16 cellular contexts compared by ENCODE assay signal in the genomic region with DNA sequence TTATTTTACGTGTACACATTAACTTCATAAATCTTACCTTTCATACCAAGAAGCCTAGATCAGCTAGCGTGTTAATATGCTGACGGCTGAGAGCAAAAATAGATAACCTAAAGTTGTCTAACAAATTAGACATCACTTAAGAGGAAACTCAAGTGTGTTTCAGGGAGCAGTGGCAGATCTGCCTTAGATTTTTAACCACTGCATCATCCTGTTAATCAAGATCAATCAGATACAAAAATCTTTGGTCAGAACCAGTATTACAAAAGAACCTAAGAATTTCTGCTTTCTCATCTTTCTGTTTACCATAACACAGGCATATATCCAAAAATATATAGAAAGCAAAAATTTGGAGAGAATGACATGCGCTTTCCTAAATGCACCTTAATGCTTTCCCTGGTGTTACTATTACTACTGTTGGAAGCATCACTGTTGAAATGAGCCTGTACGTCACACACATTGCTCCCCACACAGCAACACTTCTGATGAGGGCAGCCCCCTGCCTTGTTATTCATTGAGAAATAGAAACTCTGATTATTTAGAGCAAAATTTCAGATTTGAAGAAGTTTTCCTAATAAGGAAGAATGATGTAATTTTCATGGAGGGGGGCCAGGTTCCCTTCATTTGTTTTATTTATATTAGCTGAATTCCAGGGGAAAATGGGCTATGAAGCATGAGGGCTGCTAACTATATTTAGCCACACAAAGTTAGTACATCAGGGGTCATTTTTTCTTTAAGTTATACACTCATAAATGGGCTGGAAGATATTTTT.
DNase-seq lines count a peak whose midpoint lies in the region; ATAC-seq and TF ChIP-seq lines count a peak whose summit lies in the region.
"Had no signal": no experiment of that assay in that cellular context is flagged by ENCODE, and none has a peak within 500 bp of the region (broad histone marks: within the 10 kb centered on the region; RNA-seq: fewer than 3 reads in every experiment).

No MANE protein-coding gene starts in this region.

- peaks cover 12% of the 10 kb centered on the region for H3K4me1 Mint-ChIP-seq in CD4-positive, alpha-beta T cell (ENCODE audit: low read depth)

- H3K27ac Mint-ChIP-seq in CD4-positive, alpha-beta T cell, result no peak overlapping the region

- peaks cover 4% of the 10 kb centered on the region for H3K27me3 Mint-ChIP-seq in CD4-positive, alpha-beta T cell

- peak; percentile 64 for DNase-seq in AG04449 (ENCODE audit: low read depth, low spot score)
- peak; percentile 80 for DNase-seq in adipocyte (ENCODE audit: low read depth)
- DNase-seq in fibroblast of pulmonary artery (ENCODE audit: low read depth), result peak; percentile 80
- no peak for DNase-seq in psoas muscle
- DNase-seq in CD4-positive, alpha-beta T cell, result no peak
- DNase-seq in DMS53 (lab: John Stamatoyannopoulos, UW), result no peak
- no peak for DNase-seq in hypothalamus (lab: John Stamatoyannopoulos, UW)
- DNase-seq in foreskin keratinocyte, result no peak
- DNase-seq: activated CD4-positive, CD25-positive, alpha-beta regulatory T cell treated with anti-CD3 and anti-CD28 coated beads, Interleukin-2, amount 50 U/mL, for 72 hours; activated T-cell treated with anti-CD3 and anti-CD28 coated beads, Interleukin-2, amount 50 U/mL, for 1 hour; AML-193; anterior cingulate cortex; DMS79; GM23248; spleen; SW 1271 had no signal

- POLR2A ChIA-PET in AG04449 (lab: Yijun Ruan, JAX), result interaction anchor here (1.3 kb wide), 1 partner anchor 26 kb away, joined by 4 read pairs; no protein-coding TSS in a partner anchor
- POLR2A ChIA-PET in CD4-positive, alpha-beta T cell (lab: Charles Lee), result no interaction called here

- ATAC-seq in psoas muscle (no peak), foreskin keratinocyte (no peak)
- ATAC-seq in CD4-positive, alpha-beta T cell (ENCODE audit: poor library complexity), result no peak

- no peaks in the 10 kb centered on the region for H3K9me3 ChIP-seq in adipocyte (ENCODE audit: control insufficient read depth, low read length)
- no peaks in the 10 kb centered on the region for H3K9me3 ChIP-seq in psoas muscle
- no peaks in the 10 kb centered on the region for H3K9me3 ChIP-seq in CD4-positive, alpha-beta T cell (ENCODE audit: control insufficient read depth, low read length)
- H3K9me3 ChIP-seq: spleen had no signal

- TF ChIP-seq CTCF in AG04449 (IDR thresholded peaks at IDR 0.05; ENCODE audit: insufficient read depth, low read length, missing control alignments), result no peak
- TF ChIP-seq CTCF in fibroblast of pulmonary artery (IDR thresholded peaks at IDR 0.05; ENCODE audit: low read length, missing control alignments), result no peak
- TF ChIP-seq CTCF in psoas muscle (IDR thresholded peaks at IDR 0.05), result no peak
- no peak for TF ChIP-seq CTCF in CD4-positive, alpha-beta T cell (IDR thresholded peaks at IDR 0.05)
- TF ChIP-seq CTCF in foreskin keratinocyte (conservative IDR thresholded peaks at IDR 0.05), result no peak

- H3K36me3 Mint-ChIP-seq in CD4-positive, alpha-beta T cell (ENCODE audit: low read depth), result no peaks in the 10 kb centered on the region

- intact Hi-C loops in psoas muscle (cut with DNase I), result no loop called here
- intact Hi-C loops in CD4-positive, alpha-beta T cell (cut with DNase I, micrococcal nuclease), result no loop called here

- CTCF ChIA-PET in AG04449 (lab: Yijun Ruan, JAX), result no interaction called here
- CTCF ChIA-PET in CD4-positive, alpha-beta T cell (lab: Charles Lee), result no interaction called here

- H3K27me3 ChIP-seq in adipocyte (replicated peaks; ENCODE audit: control insufficient read depth, insufficient read depth, low read length), result no peaks in the 10 kb centered on the region
- H3K27me3 ChIP-seq in psoas muscle (ENCODE audit: insufficient read depth in 3 of 3, low read length in 2 of 3), result no peaks in the 10 kb centered on the region
- no peaks in the 10 kb centered on the region for H3K27me3 ChIP-seq in CD4-positive, alpha-beta T cell (ENCODE audit: control insufficient read depth, insufficient read depth, low read length)
- H3K27me3 ChIP-seq in foreskin keratinocyte, result no peaks in the 10 kb centered on the region
- H3K27me3 ChIP-seq: spleen had no signal

- no peak overlapping the region for H3K4me3 Mint-ChIP-seq in CD4-positive, alpha-beta T cell

- H3K36me3 ChIP-seq in adipocyte (ENCODE audit: control insufficient read depth, insufficient read depth, low read length, severe bottlenecking) (peaks cover 23% of the 10 kb centered on the region), psoas muscle (ENCODE audit: insufficient read depth in 1 of 2, low read depth in 1 of 2) (peaks cover 0 to 3% of the 10 kb centered on the region in 2 donors)
- H3K36me3 ChIP-seq: spleen had no signal

- H3K4me1 ChIP-seq in adipocyte (ENCODE audit: control insufficient read depth, insufficient read depth, low read length), result peaks cover 55% of the 10 kb centered on the region
- H3K4me1 ChIP-seq in psoas muscle, result peaks cover 39% of the 10 kb centered on the region
- H3K4me1 ChIP-seq in foreskin keratinocyte, result peaks cover 5% of the 10 kb centered on the region

- H3K27ac ChIP-seq in psoas muscle, result peak overlapping the region; percentile 56
- H3K27ac ChIP-seq in CD4-positive, alpha-beta T cell (ENCODE audit: low read depth, low read length), result no peak overlapping the region
- no peak overlapping the region for H3K27ac ChIP-seq in foreskin keratinocyte

- H3K4me3 ChIP-seq in AG04449 (ENCODE audit: low read depth, low read length) (no peak overlapping the region), adipocyte (ENCODE audit: low read length) (no peak overlapping the region), fibroblast of pulmonary artery (replicated peaks; ENCODE audit: low read depth, low read length) (no peak overlapping the region), psoas muscle (no peak overlapping the region)
- H3K4me3 ChIP-seq: GM23248, spleen had no signal

- 71 to 91% (median 73%) methylated on average over 5 of the region's 5 CpGs for WGBS in psoas muscle, 3 donors

- no peaks in the 10 kb centered on the region for H3K9me3 Mint-ChIP-seq in CD4-positive, alpha-beta T cell

- no peak overlapping the region for H3K9ac ChIP-seq in adipocyte (ENCODE audit: low read length)
- H3K9ac ChIP-seq: GM23248 had no signal

Comparison
In these comparisons a context has a peak if more than half of its experiments do, and no peak if none do; other contexts are left out.
1. DNase-seq: peak in AG04449 (single experiment), adipocyte (single experiment) and fibroblast of pulmonary artery (single experiment); none in psoas muscle (0 of 2), CD4-positive, alpha-beta T cell (0 of 10), DMS53 (single experiment), hypothalamus (0 of 51) and foreskin keratinocyte (0 of 2).